ENCODE assay signal across 1 cellular context in genomic region chr22:42891008-42891407, GRCh38.
TF ChIP-seq lines count a peak whose summit lies in the region.

No MANE protein-coding gene starts in this region.

TF ChIP-seq in GM12878, 131 proteins besides CTCF, POLR2A, EP300 and RAD21 (continued from another document):
- TF ChIP-seq, protein P1, sequence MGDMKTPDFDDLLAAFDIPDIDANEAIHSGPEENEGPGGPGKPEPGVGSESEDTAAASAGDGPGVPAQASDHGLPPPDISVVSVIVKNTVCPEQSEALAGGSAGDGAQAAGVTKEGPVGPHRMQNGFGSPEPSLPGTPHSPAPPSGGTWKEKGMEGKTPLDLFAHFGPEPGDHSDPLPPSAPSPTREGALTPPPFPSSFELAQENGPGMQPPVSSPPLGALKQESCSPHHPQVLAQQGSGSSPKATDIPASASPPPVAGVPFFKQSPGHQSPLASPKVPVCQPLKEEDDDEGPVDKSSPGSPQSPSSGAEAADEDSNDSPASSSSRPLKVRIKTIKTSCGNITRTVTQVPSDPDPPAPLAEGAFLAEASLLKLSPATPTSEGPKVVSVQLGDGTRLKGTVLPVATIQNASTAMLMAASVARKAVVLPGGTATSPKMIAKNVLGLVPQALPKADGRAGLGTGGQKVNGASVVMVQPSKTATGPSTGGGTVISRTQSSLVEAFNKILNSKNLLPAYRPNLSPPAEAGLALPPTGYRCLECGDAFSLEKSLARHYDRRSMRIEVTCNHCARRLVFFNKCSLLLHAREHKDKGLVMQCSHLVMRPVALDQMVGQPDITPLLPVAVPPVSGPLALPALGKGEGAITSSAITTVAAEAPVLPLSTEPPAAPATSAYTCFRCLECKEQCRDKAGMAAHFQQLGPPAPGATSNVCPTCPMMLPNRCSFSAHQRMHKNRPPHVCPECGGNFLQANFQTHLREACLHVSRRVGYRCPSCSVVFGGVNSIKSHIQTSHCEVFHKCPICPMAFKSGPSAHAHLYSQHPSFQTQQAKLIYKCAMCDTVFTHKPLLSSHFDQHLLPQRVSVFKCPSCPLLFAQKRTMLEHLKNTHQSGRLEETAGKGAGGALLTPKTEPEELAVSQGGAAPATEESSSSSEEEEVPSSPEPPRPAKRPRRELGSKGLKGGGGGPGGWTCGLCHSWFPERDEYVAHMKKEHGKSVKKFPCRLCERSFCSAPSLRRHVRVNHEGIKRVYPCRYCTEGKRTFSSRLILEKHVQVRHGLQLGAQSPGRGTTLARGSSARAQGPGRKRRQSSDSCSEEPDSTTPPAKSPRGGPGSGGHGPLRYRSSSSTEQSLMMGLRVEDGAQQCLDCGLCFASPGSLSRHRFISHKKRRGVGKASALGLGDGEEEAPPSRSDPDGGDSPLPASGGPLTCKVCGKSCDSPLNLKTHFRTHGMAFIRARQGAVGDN (IDR thresholded peaks at IDR 0.05) = peak; percentile 64; the same call in 1 of the 2 replicates
- TF ChIP-seq ETV6 (conservative IDR thresholded peaks at IDR 0.05 in 1 of 2, IDR thresholded peaks at IDR 0.05 in 1 of 2; ENCODE audit: borderline replicate concordance in 1 of 2, low read depth in 1 of 2) (no peak), RUNX3 (IDR thresholded peaks at IDR 0.05; ENCODE audit: low read length) (peak; percentile 61)
